Comparison of ENCODE assay signal across 11 cellular contexts in genomic region chr4:158770671-158771070, GRCh38. TPM values are rescaled to one million over a fixed set of nuclear protein-coding genes. Genes with fewer than 3 reads are reported as not detected.
A peak's percentile ranks its signal among the peaks of the same experiment; 100 is the strongest.
DNase-seq lines count a peak whose midpoint lies in the region; ATAC-seq and TF ChIP-seq lines count a peak whose summit lies in the region.
"Had no signal": no experiment of that assay in that cellular context is flagged by ENCODE, and none has a peak within 500 bp of the region (broad histone marks: within the 10 kb centered on the region; RNA-seq: fewer than 3 reads in every experiment).

No MANE protein-coding gene starts in this region.

- H3K36me3 Mint-ChIP-seq in GM23338 (ENCODE audit: low read depth) (no peaks in the 10 kb centered on the region), brain (no peaks in the 10 kb centered on the region)
- H3K36me3 Mint-ChIP-seq in natural killer cell treated with Interleukin-12 subunit alpha and Interleukin-12 subunit beta and Interleukin-15 and Interleukin-18, amount 100 ng/mL, for 72 hours, result no peaks in the 10 kb centered on the region

- H3K4me3 ChIP-seq in BLaER1 (no peak overlapping the region), GM23338 (no peak overlapping the region)

- no peak overlapping the region for H2AFZ ChIP-seq in GM23338

- H3K4me1 Mint-ChIP-seq in GM23338, result peaks cover 34% of the 10 kb centered on the region
- H3K4me1 Mint-ChIP-seq in brain, result peaks cover 72% of the 10 kb centered on the region
- H3K4me1 Mint-ChIP-seq in natural killer cell treated with Interleukin-12 subunit alpha and Interleukin-12 subunit beta and Interleukin-15 and Interleukin-18, amount 100 ng/mL, for 72 hours (ENCODE audit: low read depth in 2 of 2), result peaks cover 27 to 33% of the 10 kb centered on the region in 2 donors

- H3K27me3 ChIP-seq in BLaER1, result no peaks in the 10 kb centered on the region
- H3K27me3 ChIP-seq in GM23338 (ENCODE audit: insufficient read depth), result peaks cover 20% of the 10 kb centered on the region

- TF ChIP-seq CTCF in GM23338 (conservative IDR thresholded peaks at IDR 0.05; ENCODE audit: low read depth in 2 of 2) (no peak), brain (conservative IDR thresholded peaks at IDR 0.05) (no peak)

- H3K9me2 ChIP-seq in GM23338 (ENCODE audit: insufficient read depth), result no peaks in the 10 kb centered on the region

- in situ Hi-C loops in ACHN (cut with HindIII; ENCODE audit: low pct_ligation_motif_present, low pct_unique_long_range_greater_than_20kb, low sequenced_read_pairs), result no loop called here

- no peak overlapping the region for H3K9ac ChIP-seq in BLaER1

- H3K36me3 ChIP-seq in BLaER1 (no peaks in the 10 kb centered on the region), GM23338 (ENCODE audit: insufficient read depth) (no peaks in the 10 kb centered on the region)
- H3K36me3 ChIP-seq: prostate gland had no signal

- H3K27me3 Mint-ChIP-seq in GM23338 (ENCODE audit: insufficient read depth, low read depth, poor library complexity) (peaks cover 9% of the 10 kb centered on the region), brain (peaks cover 13% of the 10 kb centered on the region)
- no peaks in the 10 kb centered on the region for H3K27me3 Mint-ChIP-seq in natural killer cell treated with Interleukin-12 subunit alpha and Interleukin-12 subunit beta and Interleukin-15 and Interleukin-18, amount 100 ng/mL, for 72 hours

- H3F3A ChIP-seq in GM23338 (replicated peaks; ENCODE audit: low read depth), result peaks cover 3% of the 10 kb centered on the region; the same call in 1 of the 2 replicates

- H3K27ac Mint-ChIP-seq in GM23338 (no peak overlapping the region), brain (peak overlapping the region in 3 of 5 experiments; percentile 17 to 94 (median 50))
- peak overlapping the region in 1 of 2 donors; percentile 29 for H3K27ac Mint-ChIP-seq in natural killer cell treated with Interleukin-12 subunit alpha and Interleukin-12 subunit beta and Interleukin-15 and Interleukin-18, amount 100 ng/mL, for 72 hours

- DNase-seq in GM23338 (ENCODE audit: low spot score) (no peak), ACHN (no peak), SIG-M5 (lab: John Stamatoyannopoulos, UW) (no peak)
- DNase-seq in natural killer cell treated with Interleukin-12 subunit alpha and Interleukin-12 subunit beta and Interleukin-15 and Interleukin-18, amount 100 ng/mL, for 72 hours (ENCODE audit: low spot score), result no peak
- DNase-seq: DMS53; NK-92 treated with Interleukin-12 subunit alpha and Interleukin-12 subunit beta, amount 100 ng/mL, for 24 hours had no signal

- H3K4me3 Mint-ChIP-seq in GM23338 (peak overlapping the region; percentile 98; the same call in 2 of the 3 replicates), brain (peak overlapping the region; percentile 99)
- H3K4me3 Mint-ChIP-seq in natural killer cell treated with Interleukin-12 subunit alpha and Interleukin-12 subunit beta and Interleukin-15 and Interleukin-18, amount 100 ng/mL, for 72 hours, result peak overlapping the region; percentile 99

- H3K9me3 ChIP-seq in BLaER1, result no peaks in the 10 kb centered on the region
- H3K9me3 ChIP-seq: prostate gland had no signal

- H3K4me1 ChIP-seq in BLaER1, result peaks cover 28% of the 10 kb centered on the region
- H3K4me1 ChIP-seq in GM23338 (ENCODE audit: insufficient read depth), result peaks cover 17% of the 10 kb centered on the region
- H3K4me1 ChIP-seq: prostate gland had no signal

- no peak overlapping the region for H3K27ac ChIP-seq in BLaER1
- H3K27ac ChIP-seq in GM23338 (ENCODE audit: low read depth), result no peak overlapping the region
- H3K27ac ChIP-seq: prostate gland had no signal

- H3K4me2 ChIP-seq in BLaER1 (peak overlapping the region; percentile 80; the same call in 1 of the 2 replicates), GM23338 (no peak overlapping the region)

- peaks cover 60% of the 10 kb centered on the region for H3K79me2 ChIP-seq in GM23338 (replicated peaks; ENCODE audit: insufficient read depth)

- H4K20me1 ChIP-seq in BLaER1 (peaks cover 17% of the 10 kb centered on the region), GM23338 (replicated peaks; ENCODE audit: insufficient read depth) (peaks cover 10% of the 10 kb centered on the region; the same call in 1 of the 2 replicates)

- no peak for ATAC-seq in GM23338
- ATAC-seq in natural killer cell treated with Interleukin-12 subunit alpha and Interleukin-12 subunit beta and Interleukin-15 and Interleukin-18, amount 100 ng/mL, for 72 hours, result no peak
- no peak for ATAC-seq in GM21390 (IDR thresholded peaks at IDR 0.05; ENCODE audit: unreplicated experiment)
- ATAC-seq in GM18517 (IDR thresholded peaks at IDR 0.05; ENCODE audit: unreplicated experiment), result no peak

- H3K9me3 Mint-ChIP-seq in GM23338 (no peaks in the 10 kb centered on the region; the same call in 2 of the 3 replicates), brain (no peaks in the 10 kb centered on the region)
- no peaks in the 10 kb centered on the region for H3K9me3 Mint-ChIP-seq in natural killer cell treated with Interleukin-12 subunit alpha and Interleukin-12 subunit beta and Interleukin-15 and Interleukin-18, amount 100 ng/mL, for 72 hours

TF ChIP-seq in GM23338, 12 proteins besides CTCF, POLR2A, EP300 and RAD21 (continues in another document):
- TF ChIP-seq CREB1 (CRISPR knock-in tag; IDR thresholded peaks at IDR 0.05; ENCODE audit: low read depth), result no peak
- no peak for TF ChIP-seq NANOG (IDR thresholded peaks at IDR 0.05; ENCODE audit: borderline replicate concordance)
- TF ChIP-seq ZNF331 (CRISPR knock-in tag; IDR thresholded peaks at IDR 0.05; ENCODE audit: low read depth), result no peak
- TF ChIP-seq ZNF462 (CRISPR knock-in tag; IDR thresholded peaks at IDR 0.05), result no peak
- TF ChIP-seq EZH2phosphoT487 (IDR thresholded peaks at IDR 0.05; ENCODE audit: unreplicated experiment), result no peak

RNA-seq across cellular contexts. Expression of gene FNIP2, which starts 1.8 kb away (rescaled TPM):
- 17.2 and 32.4 TPM in 2 replicates for total RNA-seq in GM23338 (2014; rRNA removed; shearing (Covaris generic))
- polyA plus RNA-seq in GM23338 (2016; fragmentation: Nextera tagmentation; extraction: Ambion mirVana) (2.7 TPM in 2 replicates), brain (ENCODE audit: insufficient read depth, low read depth, low replicate concordance) (6.8 TPM)
- total RNA-seq in natural killer cell treated with Interleukin-12 subunit alpha and Interleukin-12 subunit beta and Interleukin-15 and Interleukin-18, amount 100 ng/mL, for 72 hours, result 10 to 100 TPM; 17.5 to 35.6 TPM

RNA-seq across cellular contexts. Expression of gene PPID, which starts 47.5 kb away (rescaled TPM):
- total RNA-seq in GM23338 (2014; rRNA removed; shearing (Covaris generic)), result 52.5 and 56.6 TPM in 2 replicates
- polyA plus RNA-seq in GM23338 (2016; fragmentation: Nextera tagmentation; extraction: Ambion mirVana) (60.9 and 66.2 TPM in 2 replicates), brain (ENCODE audit: insufficient read depth, low read depth, low replicate concordance) (20.7 TPM)
- 10 to 100 TPM; 32.8 to 55.6 TPM for total RNA-seq in natural killer cell treated with Interleukin-12 subunit alpha and Interleukin-12 subunit beta and Interleukin-15 and Interleukin-18, amount 100 ng/mL, for 72 hours
